In genomic region chr12:128008341-128008740, GRCh38 we compare ENCODE assay signal across 22 cellular contexts.
A peak's percentile ranks its signal among the peaks of the same experiment; 100 is the strongest.
DNase-seq lines count a peak whose midpoint lies in the region; ATAC-seq and TF ChIP-seq lines count a peak whose summit lies in the region.
"Had no signal": no experiment of that assay in that cellular context is flagged by ENCODE, and none has a peak within 500 bp of the region (broad histone marks: within the 10 kb centered on the region; RNA-seq: fewer than 3 reads in every experiment).

No MANE protein-coding gene starts in this region.

- no peak for TF ChIP-seq POLR2A in esophagus muscularis mucosa (IDR thresholded peaks at IDR 0.05; ENCODE audit: low read depth)

- no peak overlapping the region for H2AK5ac ChIP-seq in trophoblast cell (ENCODE audit: low read length)

- TF ChIP-seq CTCF in AG10803 (conservative IDR thresholded peaks at IDR 0.05; ENCODE audit: low read length) (no peak), RWPE2 (IDR thresholded peaks at IDR 0.05; ENCODE audit: poor library complexity, severe bottlenecking) (no peak), esophagus muscularis mucosa (IDR thresholded peaks at IDR 0.05) (no peak)

- DNase-seq in AG10803 (ENCODE audit: low read depth) (peak; percentile 13), RWPE2 (ENCODE audit: low spot score) (no peak), esophagus muscularis mucosa (ENCODE audit: extremely low spot score) (peak; percentile 26), trophoblast cell (peak in 1 of 2 donors; percentile 13), NCI-H510A (lab: John Stamatoyannopoulos, UW) (no peak), NCI-H1092 (lab: John Stamatoyannopoulos, UW) (no peak)
- DNase-seq: activated CD8-positive, alpha-beta T cell treated with anti-CD3 and anti-CD28 coated beads for 36 hours; activated gamma-delta T cell treated with Interleukin-2 at 50 U/mL for 16 hours; adrenal gland; central memory CD4-positive, alpha-beta T cell; NCI-H146; NCI-H2171 treated with DMSO at 0.1 percent for 48 hours; NCI-H82; sigmoid colon; SJCRH30; stimulated activated CD4-positive, alpha-beta T cell treated with anti-CD3 and anti-CD28 coated beads, Interleukin-2, amount 100 ng/mL, for 24 hours; stimulated activated naive B cell treated with anti-CD40 and anti-IgM and Interleukin-4, amounts not matched to agents 10 μg/mL and 1 μg/mL and 100 μg/mL, for 72 hours; T-helper 2 cell had no signal

- H3K14ac ChIP-seq in trophoblast cell (ENCODE audit: low read length) = no peak overlapping the region

- H2BK5ac ChIP-seq in trophoblast cell (ENCODE audit: low read depth, low read length, poor library complexity) = no peak overlapping the region

- H3K4me3 ChIP-seq in AG10803 (ENCODE audit: low read length) = no peak overlapping the region
- H3K4me3 ChIP-seq in RWPE2 (ENCODE audit: severe bottlenecking) = no peak overlapping the region
- no peak overlapping the region for H3K4me3 ChIP-seq in esophagus muscularis mucosa
- H3K4me3 ChIP-seq in trophoblast cell (ENCODE audit: low read depth, low read length) = no peak overlapping the region
- H3K4me3 ChIP-seq: adrenal gland, sigmoid colon, SJCRH30, thoracic aorta had no signal

- H4K91ac ChIP-seq in trophoblast cell (ENCODE audit: low read depth, low read length) = no peak overlapping the region

- H3K27ac ChIP-seq in RWPE2 (ENCODE audit: poor library complexity, severe bottlenecking) (no peak overlapping the region), esophagus muscularis mucosa (replicated peaks in 1 of 4) (no peak overlapping the region), trophoblast cell (ENCODE audit: low read depth, low read length) (no peak overlapping the region)
- H3K27ac ChIP-seq: adrenal gland, sigmoid colon, SJCRH30, thoracic aorta had no signal

- ATAC-seq in RWPE2 (ENCODE audit: low read depth) (peak; percentile 36; the same call in 1 of the 3 replicates), GM18502 (IDR thresholded peaks at IDR 0.05; ENCODE audit: poor library complexity, unreplicated experiment) (no peak), HG02610 (IDR thresholded peaks at IDR 0.05; ENCODE audit: unreplicated experiment) (no peak)
- ATAC-seq: activated CD8-positive, alpha-beta T cell treated with anti-CD3 and anti-CD28 coated beads for 36 hours; natural killer cell treated with Interleukin-12 subunit alpha and Interleukin-12 subunit beta and Interleukin-15 and Interleukin-18, amount 100 ng/mL, for 72 hours; stimulated activated naive B cell treated with anti-CD40 and anti-IgM and Interleukin-4, amounts not matched to agents 10 μg/mL and 1 μg/mL and 100 μg/mL, for 72 hours had no signal

- no peaks in the 10 kb centered on the region for H3K79me2 ChIP-seq in trophoblast cell (ENCODE audit: control insufficient read depth, insufficient read depth, low read length, poor library complexity)

- H2BK12ac ChIP-seq in trophoblast cell (ENCODE audit: low read length) = peak overlapping the region; percentile 67

- H4K8ac ChIP-seq in trophoblast cell (ENCODE audit: low read depth, low read length) = peak overlapping the region; percentile 27

- intact Hi-C loops in esophagus muscularis mucosa (cut with DNase I) = no loop called here

- no peaks in the 10 kb centered on the region for H3K4me1 ChIP-seq in RWPE2 (ENCODE audit: insufficient read depth, poor library complexity, severe bottlenecking)
- H3K4me1 ChIP-seq in esophagus muscularis mucosa = no peaks in the 10 kb centered on the region
- H3K4me1 ChIP-seq in trophoblast cell (ENCODE audit: control insufficient read depth in 1 of 2, insufficient read depth in 2 of 2, low read length in 2 of 2) = peaks cover 5 to 8% of the 10 kb centered on the region in 2 experiments
- H3K4me1 ChIP-seq: adrenal gland, sigmoid colon, SJCRH30 had no signal

- H3K27me3 ChIP-seq in RWPE2 (ENCODE audit: insufficient read depth, poor library complexity, severe bottlenecking) (no peaks in the 10 kb centered on the region), esophagus muscularis mucosa (peaks cover 0 to 3% (median 0%) of the 10 kb centered on the region in 4 donors), trophoblast cell (ENCODE audit: insufficient read depth, low read length) (no peaks in the 10 kb centered on the region)
- H3K27me3 ChIP-seq: adrenal gland, sigmoid colon, SJCRH30 had no signal

- 49% methylated on average over 3 of the region's 3 CpGs for WGBS in esophagus muscularis mucosa
- WGBS in trophoblast cell (ENCODE audit: extremely low coverage, insufficient coverage, insufficient read length) = no CpG with 5 or more reads among the region's 3 CpGs

- H3K4me2 ChIP-seq in trophoblast cell (ENCODE audit: low read length) = no peak overlapping the region

- peak overlapping the region; percentile 64 for H2BK120ac ChIP-seq in trophoblast cell (ENCODE audit: insufficient read depth, low read length, poor library complexity)

- peaks cover 13% of the 10 kb centered on the region for H3K79me1 ChIP-seq in trophoblast cell (ENCODE audit: low read length)

- no peak overlapping the region for H3K4ac ChIP-seq in trophoblast cell (ENCODE audit: low read depth, low read length)

- no peak overlapping the region for H3K23ac ChIP-seq in trophoblast cell (ENCODE audit: low read length)

- no peak overlapping the region for H4K12ac ChIP-seq in trophoblast cell (ENCODE audit: low read depth, low read length)

- H3K36me3 ChIP-seq in RWPE2 (ENCODE audit: low read depth) = no peaks in the 10 kb centered on the region
- H3K36me3 ChIP-seq in esophagus muscularis mucosa = no peaks in the 10 kb centered on the region
- no peaks in the 10 kb centered on the region for H3K36me3 ChIP-seq in trophoblast cell (ENCODE audit: control insufficient read depth in 1 of 2, insufficient read depth in 2 of 2, low read length in 2 of 2)
- H3K36me3 ChIP-seq: adrenal gland, sigmoid colon, SJCRH30, thoracic aorta had no signal

- H3K9me3 ChIP-seq in RWPE2 (ENCODE audit: severe bottlenecking) (no peaks in the 10 kb centered on the region), esophagus muscularis mucosa (no peaks in the 10 kb centered on the region), trophoblast cell (ENCODE audit: insufficient read depth, low read depth, low read length) (no peaks in the 10 kb centered on the region)
- H3K9me3 ChIP-seq: adrenal gland, sigmoid colon, SJCRH30, thoracic aorta had no signal

- no peak overlapping the region for H2AFZ ChIP-seq in trophoblast cell (ENCODE audit: insufficient read depth, low read length, poor library complexity)

- no peak overlapping the region for H3K9ac ChIP-seq in trophoblast cell (ENCODE audit: low read length)

- TF ChIP-seq EP300 in esophagus muscularis mucosa (IDR thresholded peaks at IDR 0.05) = no peak

- H3K18ac ChIP-seq in trophoblast cell (ENCODE audit: low read length) = no peak overlapping the region

Comparison
In these comparisons a context has a peak if more than half of its experiments do, and no peak if none do; other contexts are left out.
1. DNase-seq: peak in AG10803 (single experiment) and esophagus muscularis mucosa (single experiment); none in RWPE2 (single experiment), NCI-H510A (single experiment) and NCI-H1092 (single experiment).